In genomic region chr7:33145174-33145573, GRCh38 we compare ENCODE assay signal across 22 cellular contexts.
"Had no signal": no experiment of that assay in that cellular context is flagged by ENCODE, and none has a peak within 500 bp of the region (broad histone marks: within the 10 kb centered on the region; RNA-seq: fewer than 3 reads in every experiment).

No MANE protein-coding gene starts in this region.

- H3K27ac ChIP-seq: ascending aorta, PC-9, WERI-Rb-1 had no signal

- H3K9me3 Mint-ChIP-seq: central memory CD8-positive, alpha-beta T cell had no signal

- H3K27me3 Mint-ChIP-seq: activated naive CD4-positive, alpha-beta T cell treated with anti-CD3 and anti-CD28 coated beads, Interleukin-2, amount 50 U/mL, for 24 hours; activated T-cell treated with anti-CD3 and anti-CD28 coated beads, Interleukin-2, amount 50 U/mL, for 24 hours; central memory CD8-positive, alpha-beta T cell had no signal

- H3K27ac Mint-ChIP-seq: activated CD8-positive, alpha-beta T cell treated with anti-CD3 and anti-CD28 coated beads, Interleukin-2, amount 10 ng/mL, durations not matched to agents 7 days and 5 days; activated naive CD4-positive, alpha-beta T cell treated with anti-CD3 and anti-CD28 coated beads, Interleukin-2, amount 50 U/mL, for 24 hours; activated T-cell treated with anti-CD3 and anti-CD28 coated beads, Interleukin-2, amount 50 U/mL, for 24 hours; activated T-helper 1 cell treated with anti-CD3 and anti-CD28 coated beads, Interleukin-12 subunit alpha, Interleukin-12 subunit beta, Interleukin-2, Interleukin-4 antibody, amounts not matched to agents 30 ng/mL and 10 ng/mL and 1 ng/mL, durations not matched to agents 14 hours and 24 hours and 36 hours had no signal

- DNase-seq: activated CD4-positive, alpha-beta T cell treated with anti-CD3 and anti-CD28 coated beads for 48 hours; activated CD4-positive, alpha-beta T cell treated with anti-CD3 and anti-CD28 coated beads, Interleukin-2, amount 50 U/mL, for 4 hours; activated CD8-positive, alpha-beta T cell treated with anti-CD3 and anti-CD28 coated beads, Interleukin-2, amount 10 ng/mL, durations not matched to agents 7 days and 5 days; activated effector memory CD4-positive, alpha-beta T cell treated with Interleukin-2 at 50 U/mL for 16 hours; activated naive CD4-positive, alpha-beta T cell; activated T-cell treated with anti-CD3 and anti-CD28 coated beads, Interleukin-2, amount 50 U/mL, for 24 hours; body of pancreas; KBM-7; NCI-H1048; NCI-H146; NCI-H187 treated with DMSO at 0.1 percent for 48 hours; NCI-H2081 treated with DMSO at 0.1 percent for 48 hours; NCI-H446; NCI-H524; PC-9; SHP77 treated with DMSO at 0.1 percent for 48 hours; T-helper 2 cell; WERI-Rb-1 had no signal

- H3K4me3 Mint-ChIP-seq: activated CD8-positive, alpha-beta T cell treated with anti-CD3 and anti-CD28 coated beads, Interleukin-2, amount 10 ng/mL, durations not matched to agents 7 days and 5 days; activated naive CD4-positive, alpha-beta T cell treated with anti-CD3 and anti-CD28 coated beads, Interleukin-2, amount 50 U/mL, for 24 hours; activated T-cell treated with anti-CD3 and anti-CD28 coated beads, Interleukin-2, amount 50 U/mL, for 24 hours; activated T-helper 1 cell treated with anti-CD3 and anti-CD28 coated beads, Interleukin-12 subunit alpha, Interleukin-12 subunit beta, Interleukin-2, Interleukin-4 antibody, amounts not matched to agents 30 ng/mL and 10 ng/mL and 1 ng/mL, durations not matched to agents 14 hours and 24 hours and 36 hours; central memory CD8-positive, alpha-beta T cell had no signal

- ATAC-seq: activated CD8-positive, alpha-beta T cell treated with anti-CD3 and anti-CD28 coated beads, Interleukin-2, amount 10 ng/mL, durations not matched to agents 7 days and 5 days; body of pancreas had no signal
